Comparison of ENCODE assay signal across 16 cellular contexts in genomic region chr4:184156169-184156568, GRCh38.
A peak's percentile ranks its signal among the peaks of the same experiment; 100 is the strongest.
DNase-seq lines count a peak whose midpoint lies in the region; ATAC-seq and TF ChIP-seq lines count a peak whose summit lies in the region.
"Had no signal": no experiment of that assay in that cellular context is flagged by ENCODE, and none has a peak within 500 bp of the region (broad histone marks: within the 10 kb centered on the region; RNA-seq: fewer than 3 reads in every experiment).

No MANE protein-coding gene starts in this region.

- H3K36me3 ChIP-seq in heart right ventricle, result no peaks in the 10 kb centered on the region
- no peaks in the 10 kb centered on the region for H3K36me3 ChIP-seq in psoas muscle (ENCODE audit: insufficient read depth in 1 of 2, low read depth in 1 of 2)
- H3K36me3 ChIP-seq in tibial nerve, result no peaks in the 10 kb centered on the region
- H3K36me3 ChIP-seq: breast epithelium, WERI-Rb-1 had no signal

- no peak for TF ChIP-seq CTCF in heart right ventricle (IDR thresholded peaks at IDR 0.05)
- TF ChIP-seq CTCF in psoas muscle (IDR thresholded peaks at IDR 0.05), result no peak
- TF ChIP-seq CTCF in tibial nerve (IDR thresholded peaks at IDR 0.05), result no peak

- peaks cover 0 to 21% (median 13%) of the 10 kb centered on the region in 9 donors for H3K4me1 ChIP-seq in heart right ventricle
- no peaks in the 10 kb centered on the region for H3K4me1 ChIP-seq in psoas muscle
- H3K4me1 ChIP-seq in tibial nerve, result peaks cover 0 to 35% (median 8%) of the 10 kb centered on the region in 4 donors
- H3K4me1 ChIP-seq: breast epithelium had no signal

- H3K4me3 ChIP-seq in heart right ventricle (no peak overlapping the region), psoas muscle (no peak overlapping the region), tibial nerve (no peak overlapping the region)
- H3K4me3 ChIP-seq: breast epithelium, lung had no signal

- peak overlapping the region; percentile 36 for H3K27ac ChIP-seq in caudate nucleus (ENCODE audit: low read depth, low read length)
- peak overlapping the region in 5 of 10 donors; percentile 1 to 63 (median 32) for H3K27ac ChIP-seq in heart right ventricle
- no peak overlapping the region for H3K27ac ChIP-seq in psoas muscle
- peak overlapping the region in 2 of 4 donors; percentile 52 to 77 for H3K27ac ChIP-seq in tibial nerve
- H3K27ac ChIP-seq: breast epithelium, WERI-Rb-1 had no signal

- ATAC-seq in heart right ventricle, result peak in 7 of 8 donors; percentile 27 to 90 (median 56)
- ATAC-seq in psoas muscle, result peak in 3 of 4 donors; percentile 42 to 69 (median 51)
- no peak for ATAC-seq in left lobe of liver
- no peak for ATAC-seq in HG02973 (IDR thresholded peaks at IDR 0.05; ENCODE audit: unreplicated experiment)

- H3K27me3 ChIP-seq in heart right ventricle (peaks cover 0 to 8% (median 0%) of the 10 kb centered on the region in 7 donors), psoas muscle (ENCODE audit: insufficient read depth in 3 of 3, low read length in 2 of 3) (no peaks in the 10 kb centered on the region), tibial nerve (no peaks in the 10 kb centered on the region)
- H3K27me3 ChIP-seq: breast epithelium had no signal

- DNase-seq in caudate nucleus (lab: John Stamatoyannopoulos, UW), result peak in 8 of 61 donors; percentile 4 to 51 (median 14)
- DNase-seq in heart right ventricle, result no peak
- DNase-seq in psoas muscle, result no peak
- no peak for DNase-seq in tibial nerve (ENCODE audit: low spot score in 2 of 2)
- DNase-seq in left lobe of liver (ENCODE audit: low spot score), result no peak
- no peak for DNase-seq in RKO (ENCODE audit: low spot score)
- DNase-seq in SIG-M5 (lab: John Stamatoyannopoulos, UW), result no peak
- DNase-seq: activated CD4-positive, alpha-beta T cell treated with anti-CD3 and anti-CD28 coated beads, Interleukin-2, amount 50 U/mL, for 1 hour; activated CD8-positive, alpha-beta memory T cell treated with anti-CD3 and anti-CD28 coated beads, Interleukin-2, amount 50 U/mL, for 4 hours; NCI-H2107; stimulated activated CD4-positive, alpha-beta T cell treated with anti-CD3 and anti-CD28 coated beads, Interleukin-15, amount 100 ng/mL, for 24 hours; T-helper 2 cell; WERI-Rb-1 had no signal

- no peak for TF ChIP-seq POLR2A in tibial nerve (IDR thresholded peaks at IDR 0.05)

- H3K9me3 ChIP-seq in heart right ventricle, result no peaks in the 10 kb centered on the region
- H3K9me3 ChIP-seq in psoas muscle, result no peaks in the 10 kb centered on the region
- H3K9me3 ChIP-seq in tibial nerve, result no peaks in the 10 kb centered on the region
- H3K9me3 ChIP-seq: breast epithelium had no signal

- TF ChIP-seq EP300 in tibial nerve (IDR thresholded peaks at IDR 0.05), result peak; percentile 46 to 77

- intact Hi-C loops in heart right ventricle (cut with DNase I) (loop anchor here in 3 of 10 donors (2.0 to 10.0 kb wide), 3 partner anchors 25 to 171 kb away; no protein-coding TSS in a partner anchor), psoas muscle (cut with DNase I) (no loop called here)

- WGBS in heart right ventricle, 2 donors, result 45% methylated on average over 6 of the region's 6 CpGs
- WGBS in psoas muscle, 3 donors, result 21 to 44% (median 34%) methylated on average over 6 of the region's 6 CpGs
- 56 to 57% methylated on average over 6 of the region's 6 CpGs for WGBS in tibial nerve, 2 donors

Comparison
In these comparisons a context has a peak if more than half of its experiments do, and no peak if none do; other contexts are left out.
1. ATAC-seq: peak in heart right ventricle (7 of 8) and psoas muscle (3 of 4); none in left lobe of liver (single experiment) and HG02973 (single experiment).